ENCODE assay signal across 8 cellular contexts in genomic region chr1:112395832-112396667, GRCh38. TPM values are rescaled to one million over a fixed set of nuclear protein-coding genes. Genes with fewer than 3 reads are reported as not detected.
DNase-seq lines count a peak whose midpoint lies in the region; ATAC-seq and TF ChIP-seq lines count a peak whose summit lies in the region.

TSS of gene CTTNBP2NL (plus strand) at chr1:112396214. CDS start at chr1:112416166, 19,952 bp downstream.

- CTCF ChIA-PET in activated CD8-positive, alpha-beta T cell treated with anti-CD3 and anti-CD28 coated beads for 36 hours (lab: Charles Lee): interaction anchor here (0.6 to 10.3 kb wide), 4 partner anchors 26 to 232 kb away, joined by 3 to 122 read pairs (median 3); no protein-coding TSS in a partner anchor

- peak within 1 kb of the TSS; percentile 84 for H3K4me3 Mint-ChIP-seq in activated CD8-positive, alpha-beta T cell treated with anti-CD3 and anti-CD28 coated beads for 36 hours

- no peak within 1 kb of the TSS for H3K27ac Mint-ChIP-seq in activated CD8-positive, alpha-beta T cell treated with anti-CD3 and anti-CD28 coated beads for 36 hours

- peak within 1 kb of the TSS; percentile 87 to 98 (median 96) for H3K4me3 ChIP-seq in BLaER1 treated with 17β-estradiol and CSF1 and Interleukin-3, amounts not matched to agents 10 nM and 100 nM
- peak within 1 kb of the TSS; percentile 87 for H3K4me3 ChIP-seq in ectodermal cell (ENCODE audit: insufficient read depth, low read depth, low read length)
- peak within 1 kb of the TSS; percentile 98 for H3K4me3 ChIP-seq in lower lobe of right lung

- H3K36me3 ChIP-seq in BLaER1 treated with 17β-estradiol and CSF1 and Interleukin-3, amounts not matched to agents 10 nM and 100 nM: no peaks in the 10 kb centered on the region
- H3K36me3 ChIP-seq in ectodermal cell (ENCODE audit: control insufficient read depth, insufficient read depth, low read length) (no peaks in the 10 kb centered on the region), lower lobe of right lung (no peaks in the 10 kb centered on the region)

- peak; percentile 80 for ATAC-seq in GM19372 (IDR thresholded peaks at IDR 0.05; ENCODE audit: low read depth, unreplicated experiment)
- peak; percentile 88 for ATAC-seq in HG03521 (IDR thresholded peaks at IDR 0.05; ENCODE audit: unreplicated experiment)
- ATAC-seq in activated CD8-positive, alpha-beta T cell treated with anti-CD3 and anti-CD28 coated beads for 36 hours: peak; percentile 98
- ATAC-seq in lower lobe of right lung: peak; percentile 95 to 97

- no peak for TF ChIP-seq CTCF in activated CD8-positive, alpha-beta T cell treated with anti-CD3 and anti-CD28 coated beads for 36 hours (IDR thresholded peaks at IDR 0.05)
- TF ChIP-seq CTCF in lower lobe of right lung (IDR thresholded peaks at IDR 0.05): no peak

- H3K4me1 Mint-ChIP-seq in activated CD8-positive, alpha-beta T cell treated with anti-CD3 and anti-CD28 coated beads for 36 hours (ENCODE audit: low read depth): peaks cover 26% of the 10 kb centered on the region

- WGBS in ectodermal cell, 2 experiments: 0 to 1% methylated on average over 53 of the region's 53 CpGs

- H3K4me1 ChIP-seq in BLaER1 treated with 17β-estradiol and CSF1 and Interleukin-3, amounts not matched to agents 10 nM and 100 nM: peaks cover 38 to 85% (median 51%) of the 10 kb centered on the region in 10 experiments
- H3K4me1 ChIP-seq in ectodermal cell (ENCODE audit: control insufficient read depth, insufficient read depth, low read length) (peaks cover 3% of the 10 kb centered on the region), lower lobe of right lung (peaks cover 71% of the 10 kb centered on the region)

- POLR2A ChIA-PET in activated CD8-positive, alpha-beta T cell treated with anti-CD3 and anti-CD28 coated beads for 36 hours (lab: Charles Lee): interaction anchor here (0.5 to 2.1 kb wide), 3 partner anchors 40 to 708 kb away, joined by 3 to 5 read pairs (median 3); no protein-coding TSS in a partner anchor

- H3K27me3 ChIP-seq in BLaER1 treated with 17β-estradiol and CSF1 and Interleukin-3, amounts not matched to agents 10 nM and 100 nM: no peaks in the 10 kb centered on the region
- H3K27me3 ChIP-seq in ectodermal cell (ENCODE audit: control insufficient read depth, insufficient read depth, low read length, poor library complexity, severe bottlenecking): no peaks in the 10 kb centered on the region
- no peaks in the 10 kb centered on the region for H3K27me3 ChIP-seq in lower lobe of right lung (ENCODE audit: low read depth)

- H3K9me3 ChIP-seq in BLaER1 treated with 17β-estradiol and CSF1 and Interleukin-3, amounts not matched to agents 10 nM and 100 nM (replicated peaks in 1 of 11): no peaks in the 10 kb centered on the region
- H3K9me3 ChIP-seq in ectodermal cell (ENCODE audit: control insufficient read depth, low read length) (no peaks in the 10 kb centered on the region), lower lobe of right lung (no peaks in the 10 kb centered on the region)

- peak within 1 kb of the TSS; percentile 23 to 91 (median 72); a peak in 20 of 22 replicates for H3K27ac ChIP-seq in BLaER1 treated with 17β-estradiol and CSF1 and Interleukin-3, amounts not matched to agents 10 nM and 100 nM
- H3K27ac ChIP-seq in ectodermal cell (ENCODE audit: insufficient read depth, low read depth, low read length, poor library complexity, severe bottlenecking): peak within 1 kb of the TSS; percentile 76
- H3K27ac ChIP-seq in lower lobe of right lung: peak within 1 kb of the TSS; percentile 92

- intact Hi-C loops in activated CD8-positive, alpha-beta T cell treated with anti-CD3 and anti-CD28 coated beads for 36 hours (cut with micrococcal nuclease): no loop called here
- intact Hi-C loops in lower lobe of right lung (cut with DNase I): no loop called here

- peak within 1 kb of the TSS; percentile 72 to 83 (median 77) for H3K9ac ChIP-seq in BLaER1 treated with 17β-estradiol and CSF1 and Interleukin-3, amounts not matched to agents 10 nM and 100 nM

- peaks cover 0 to 32% (median 0%) of the 10 kb centered on the region in 11 experiments; a peak in 6 of 22 replicates for H4K20me1 ChIP-seq in BLaER1 treated with 17β-estradiol and CSF1 and Interleukin-3, amounts not matched to agents 10 nM and 100 nM

- H3K4me2 ChIP-seq in BLaER1 treated with 17β-estradiol and CSF1 and Interleukin-3, amounts not matched to agents 10 nM and 100 nM: peak within 1 kb of the TSS; percentile 81 to 98 (median 93)

- H3K36me3 Mint-ChIP-seq in activated CD8-positive, alpha-beta T cell treated with anti-CD3 and anti-CD28 coated beads for 36 hours (ENCODE audit: low read depth): no peaks in the 10 kb centered on the region

- DNase-seq in NCI-H748 (lab: John Stamatoyannopoulos, UW; ENCODE audit: unreplicated experiment) (peak; percentile 99), lower lobe of right lung (peak; percentile 96)
- DNase-seq in activated CD8-positive, alpha-beta T cell treated with anti-CD3 and anti-CD28 coated beads for 36 hours: peak; percentile 85
- DNase-seq in stimulated activated CD4-positive, alpha-beta T cell treated with anti-CD3 and anti-CD28 coated beads, TNF-alpha, amount 100 ng/mL, for 1 hour (ENCODE audit: low read depth in 3 of 3, low spot score in 1 of 3): peak; percentile 28 to 68 (median 53)

- H3K27me3 Mint-ChIP-seq in activated CD8-positive, alpha-beta T cell treated with anti-CD3 and anti-CD28 coated beads for 36 hours: peaks cover 37% of the 10 kb centered on the region

- no peaks in the 10 kb centered on the region for H3K9me3 Mint-ChIP-seq in activated CD8-positive, alpha-beta T cell treated with anti-CD3 and anti-CD28 coated beads for 36 hours

RNA-seq across cellular contexts. Expression of gene CTTNBP2NL, which starts in this region (rescaled TPM):
- total RNA-seq in activated CD8-positive, alpha-beta T cell treated with anti-CD3 and anti-CD28 coated beads for 36 hours: 1 to 10 TPM; 1.1 to 1.7 TPM
- polyA plus RNA-seq in ectodermal cell (2013, experiment 1 of 4): 30.1 TPM
- 33.8 TPM for polyA plus RNA-seq in ectodermal cell (2013, experiment 2 of 4)
- 18.6 TPM for polyA plus RNA-seq in ectodermal cell (2013, experiment 3 of 4)
- 21.7 TPM for polyA plus RNA-seq in ectodermal cell (2013, experiment 4 of 4)
- total RNA-seq in lower lobe of right lung: 56.3 TPM

Comparison
In these comparisons a context has a peak if more than half of its experiments do, and no peak if none do; other contexts are left out.
1. Peak in every context shown above with its lines: DNase-seq, ATAC-seq, H3K4me3 ChIP-seq and H3K27ac ChIP-seq.
2. RNA of gene CTTNBP2NL (total RNA-seq): 56.3 TPM in lower lobe of right lung (single experiment); 1.1 to 1.7 TPM in activated CD8-positive, alpha-beta T cell treated with anti-CD3 and anti-CD28 coated beads for 36 hours; every median in the first group is over 10 times any median in the second.